In the genomic region with DNA sequence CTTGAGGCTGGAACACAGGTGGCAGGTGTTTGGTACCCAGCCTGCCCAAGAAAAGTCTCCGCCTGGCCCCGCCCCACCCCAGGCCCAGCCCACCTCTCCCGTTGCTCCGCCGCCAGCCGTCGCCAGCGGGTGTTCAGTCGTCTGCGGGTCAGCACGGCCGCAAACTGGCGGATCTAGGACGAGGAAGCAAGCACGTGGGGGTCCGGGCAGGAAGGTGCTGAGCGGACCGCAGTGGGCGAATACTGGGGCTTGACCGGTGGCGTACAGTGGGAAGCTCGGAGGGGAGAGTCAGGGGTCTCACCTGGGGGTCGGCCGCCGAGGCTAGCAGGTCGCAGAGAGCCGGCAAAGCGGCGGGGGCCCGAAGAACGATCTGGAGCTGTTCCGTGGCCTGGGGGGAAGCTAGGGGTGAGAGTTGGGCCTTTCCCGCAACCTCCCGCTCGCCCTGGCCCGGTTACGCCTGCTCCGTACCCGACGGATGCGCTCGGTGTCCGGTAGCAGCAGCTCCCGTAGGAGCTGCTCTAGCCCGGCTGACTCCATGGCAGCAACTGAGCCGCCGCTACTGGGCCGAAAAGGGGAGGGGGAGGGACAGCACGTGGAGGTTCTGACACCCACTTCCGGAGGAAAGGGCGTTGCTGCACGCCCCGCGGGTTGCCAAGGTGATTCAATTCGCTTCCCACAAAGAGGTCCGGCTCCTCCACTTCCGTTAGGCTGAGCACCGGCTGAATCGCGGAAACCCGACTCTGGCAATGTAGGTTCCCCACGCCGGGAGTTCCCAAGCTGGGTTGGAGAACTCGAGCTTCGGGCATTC, we compare ENCODE assay signal across 8 cellular contexts. TPM values are rescaled to one million over a fixed set of nuclear protein-coding genes. Genes with fewer than 3 reads are reported as not detected.
DNase-seq lines count a peak whose midpoint lies in the region; ATAC-seq and TF ChIP-seq lines count a peak whose summit lies in the region.

A gene with protein sequence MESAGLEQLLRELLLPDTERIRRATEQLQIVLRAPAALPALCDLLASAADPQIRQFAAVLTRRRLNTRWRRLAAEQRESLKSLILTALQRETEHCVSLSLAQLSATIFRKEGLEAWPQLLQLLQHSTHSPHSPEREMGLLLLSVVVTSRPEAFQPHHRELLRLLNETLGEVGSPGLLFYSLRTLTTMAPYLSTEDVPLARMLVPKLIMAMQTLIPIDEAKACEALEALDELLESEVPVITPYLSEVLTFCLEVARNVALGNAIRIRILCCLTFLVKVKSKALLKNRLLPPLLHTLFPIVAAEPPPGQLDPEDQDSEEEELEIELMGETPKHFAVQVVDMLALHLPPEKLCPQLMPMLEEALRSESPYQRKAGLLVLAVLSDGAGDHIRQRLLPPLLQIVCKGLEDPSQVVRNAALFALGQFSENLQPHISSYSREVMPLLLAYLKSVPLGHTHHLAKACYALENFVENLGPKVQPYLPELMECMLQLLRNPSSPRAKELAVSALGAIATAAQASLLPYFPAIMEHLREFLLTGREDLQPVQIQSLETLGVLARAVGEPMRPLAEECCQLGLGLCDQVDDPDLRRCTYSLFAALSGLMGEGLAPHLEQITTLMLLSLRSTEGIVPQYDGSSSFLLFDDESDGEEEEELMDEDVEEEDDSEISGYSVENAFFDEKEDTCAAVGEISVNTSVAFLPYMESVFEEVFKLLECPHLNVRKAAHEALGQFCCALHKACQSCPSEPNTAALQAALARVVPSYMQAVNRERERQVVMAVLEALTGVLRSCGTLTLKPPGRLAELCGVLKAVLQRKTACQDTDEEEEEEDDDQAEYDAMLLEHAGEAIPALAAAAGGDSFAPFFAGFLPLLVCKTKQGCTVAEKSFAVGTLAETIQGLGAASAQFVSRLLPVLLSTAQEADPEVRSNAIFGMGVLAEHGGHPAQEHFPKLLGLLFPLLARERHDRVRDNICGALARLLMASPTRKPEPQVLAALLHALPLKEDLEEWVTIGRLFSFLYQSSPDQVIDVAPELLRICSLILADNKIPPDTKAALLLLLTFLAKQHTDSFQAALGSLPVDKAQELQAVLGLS (minus strand): TSS at position 566 of the 808 bp plus-strand sequence. CDS start 29 bp downstream, at position 537.

- no peak within 1 kb of the TSS for H3K4ac ChIP-seq in H9 (ENCODE audit: low read depth, low read length)

- no peak within 1 kb of the TSS for H2BK20ac ChIP-seq in H9 (ENCODE audit: low read depth, low read length, poor library complexity, severe bottlenecking)

- no peak within 1 kb of the TSS for H2BK15ac ChIP-seq in H9 (ENCODE audit: low read depth, low read length)

- peaks cover 4% of the 10 kb centered on the region for H3K79me1 ChIP-seq in H9 (ENCODE audit: insufficient read depth, low read depth, low read length, poor library complexity, severe bottlenecking)

- H3K4me1 ChIP-seq in ES-I3 (ENCODE audit: insufficient read depth, low read length) (no peaks in the 10 kb centered on the region), H9 (ENCODE audit: insufficient read depth, low read length) (no peaks in the 10 kb centered on the region; the same call in 1 of the 2 replicates)

- TF ChIP-seq CTCF in H9 (conservative IDR thresholded peaks at IDR 0.05): no peak
- TF ChIP-seq CTCF in fibroblast of the aortic adventitia (IDR thresholded peaks at IDR 0.05; ENCODE audit: insufficient read depth, low read length): no peak
- TF ChIP-seq CTCF in nephron (IDR thresholded peaks at IDR 0.05; ENCODE audit: unreplicated experiment in 3 of 3): no peak

- H3K36me3 ChIP-seq in ES-I3 (ENCODE audit: insufficient read depth, low read length) (peaks cover 11% of the 10 kb centered on the region), MG63 (peaks cover 35% of the 10 kb centered on the region)

- no peak within 1 kb of the TSS for H3K14ac ChIP-seq in H9 (ENCODE audit: insufficient read depth, low read length)

- no peaks in the 10 kb centered on the region for H3K9me3 Mint-ChIP-seq in H9
- H3K9me3 Mint-ChIP-seq in nephron: no peaks in the 10 kb centered on the region

- no peak within 1 kb of the TSS for H2AFZ ChIP-seq in H9 (ENCODE audit: low read length)

- H3K36me3 Mint-ChIP-seq in H9 (ENCODE audit: insufficient read depth in 1 of 3, low read depth in 3 of 3) (peaks cover 26 to 76% (median 63%) of the 10 kb centered on the region in 3 experiments), nephron (ENCODE audit: low read depth) (peaks cover 30% of the 10 kb centered on the region)

- H4K20me1 ChIP-seq in H9 (ENCODE audit: control insufficient read depth, insufficient read depth, insufficient read length): no peaks in the 10 kb centered on the region

- no peak within 1 kb of the TSS for H2BK5ac ChIP-seq in H9 (ENCODE audit: insufficient read length, low read length)

- H3K9me3 ChIP-seq in ES-I3 (ENCODE audit: control insufficient read depth, insufficient read depth, low read length) (no peaks in the 10 kb centered on the region), H9 (ENCODE audit: control insufficient read depth, low read depth, low read length) (no peaks in the 10 kb centered on the region), MG63 (no peaks in the 10 kb centered on the region)

- no peaks in the 10 kb centered on the region; the same call in 1 of the 2 replicates for H3K27me3 Mint-ChIP-seq in H9 (ENCODE audit: low read depth)
- H3K27me3 Mint-ChIP-seq in nephron (ENCODE audit: low read depth): no peaks in the 10 kb centered on the region

- peak; percentile 98 for DNase-seq in H9
- DNase-seq in MG63: peak; percentile 95
- DNase-seq in SHP77 (lab: John Stamatoyannopoulos, UW): peak; percentile 99
- DNase-seq in activated effector memory CD4-positive, alpha-beta T cell treated with Interleukin-2 at 50 U/mL for 16 hours: peak; percentile 90
- DNase-seq in fibroblast of the aortic adventitia (ENCODE audit: low read depth): peak; percentile 98
- DNase-seq in stimulated activated naive CD8-positive, alpha-beta T cell treated with anti-CD3 and anti-CD28 coated beads, Interleukin-15, Interleukin-2, amounts not matched to agents 100 U/mL and 50 U/mL, for 24 hours: peak; percentile 94

- H3K4me3 Mint-ChIP-seq in H9 (peak within 1 kb of the TSS; percentile 94 to 95), nephron (peak within 1 kb of the TSS; percentile 93 to 95 (median 94))

- peak; percentile 96 for ATAC-seq in stimulated activated naive CD8-positive, alpha-beta T cell treated with anti-CD3 and anti-CD28 coated beads, Interleukin-15, Interleukin-2, amounts not matched to agents 100 U/mL and 50 U/mL, for 24 hours

- no peak within 1 kb of the TSS for H2AK5ac ChIP-seq in H9 (ENCODE audit: insufficient read length, low read length)

- H3K27me3 ChIP-seq in H9 (ENCODE audit: insufficient read depth, low read length) (no peaks in the 10 kb centered on the region), MG63 (no peaks in the 10 kb centered on the region)

- no peak within 1 kb of the TSS for H4K5ac ChIP-seq in H9 (ENCODE audit: insufficient read length, low read depth, low read length)

- H3K4me1 Mint-ChIP-seq in H9: peaks cover 15% of the 10 kb centered on the region in 2 experiments
- peaks cover 29% of the 10 kb centered on the region for H3K4me1 Mint-ChIP-seq in nephron

- H4K8ac ChIP-seq in H9 (replicated peaks; ENCODE audit: insufficient read length, low read depth, low read length): no peak within 1 kb of the TSS

- no peak within 1 kb of the TSS for H3K27ac ChIP-seq in H9 (ENCODE audit: insufficient read length, low read depth, low read length)

- H3K56ac ChIP-seq in H9 (ENCODE audit: insufficient read length, low read depth, low read length): no peak within 1 kb of the TSS

- no peak within 1 kb of the TSS for H4K91ac ChIP-seq in H9 (ENCODE audit: insufficient read length, low read depth, low read length)

- H3K27ac Mint-ChIP-seq in H9 (peak within 1 kb of the TSS; percentile 93 to 98 (median 96)), nephron (peak within 1 kb of the TSS; percentile 44 to 90 (median 88))

- H3T11ph ChIP-seq in H9 (ENCODE audit: low read length): no peak within 1 kb of the TSS

- peak within 1 kb of the TSS; percentile 68 for H3K9ac ChIP-seq in ES-I3 (ENCODE audit: low read depth, low read length)
- peak within 1 kb of the TSS; percentile 46 for H3K9ac ChIP-seq in H9 (ENCODE audit: extremely low read depth, insufficient read length, low read length)

- no peak within 1 kb of the TSS for H3K23ac ChIP-seq in H9 (ENCODE audit: insufficient read length, low read depth, low read length)

- no peaks in the 10 kb centered on the region for H3K23me2 ChIP-seq in H9 (ENCODE audit: insufficient read length, low read depth, low read length, poor library complexity, severe bottlenecking)

- H3K79me2 ChIP-seq in H9 (ENCODE audit: insufficient read depth, low read length): no peaks in the 10 kb centered on the region

- H2BK120ac ChIP-seq in H9 (ENCODE audit: low read depth, low read length, poor library complexity, severe bottlenecking): no peak within 1 kb of the TSS

- peak within 1 kb of the TSS; percentile 38 for H3K4me2 ChIP-seq in H9 (ENCODE audit: insufficient read depth, insufficient read length, low read length)

- no CpG with 5 or more reads among the region's 65 CpGs for WGBS in H9 (ENCODE audit: extremely low coverage, insufficient read length, low lambda C conversion rate)

- no peak within 1 kb of the TSS for H2BK12ac ChIP-seq in H9 (ENCODE audit: insufficient read length, low read depth, low read length)

- H3K4me3 ChIP-seq in MG63 (peak within 1 kb of the TSS; percentile 85), fibroblast of the aortic adventitia (ENCODE audit: low read depth, low read length) (peak within 1 kb of the TSS; percentile 87)

- no peak within 1 kb of the TSS for H3K18ac ChIP-seq in H9 (ENCODE audit: insufficient read length, low read depth, low read length)

RNA-seq across cellular contexts. Expression of the gene that starts here (rescaled TPM):
- total RNA-seq in H9 (2021) (114 and 116 TPM in 2 replicates), fibroblast of the aortic adventitia (ENCODE audit: low replicate concordance) (44.0 and 52.0 TPM in 2 replicates)
- total RNA-seq in MG63 (2014; rRNA removed; shearing (Covaris generic); ENCODE audit: low replicate concordance): 41.0 and 60.5 TPM in 2 replicates
